In genomic region chr2:71068218-71069035, GRCh38 we compare ENCODE assay signal across 8 cellular contexts. TPM values are rescaled to one million over a fixed set of nuclear protein-coding genes. Genes with fewer than 3 reads are reported as not detected.
DNase-seq lines count a peak whose midpoint lies in the region; ATAC-seq and TF ChIP-seq lines count a peak whose summit lies in the region.

NAGK (plus strand) TSS chr2:71068648; CDS start chr2:71068684, 36 bp downstream.

- peak; percentile 97 for DNase-seq in DMS53 (lab: John Stamatoyannopoulos, UW)
- peak; percentile 97 for DNase-seq in KBM-7
- DNase-seq in PC-9: peak; percentile 86 to 96
- peak; percentile 99 for DNase-seq in activated T-cell treated with anti-CD3 and anti-CD28 coated beads, Interleukin-2, amount 50 U/mL, for 1 hour
- peak; percentile 52 for DNase-seq in epithelial cell of proximal tubule (ENCODE audit: low read depth)
- DNase-seq in stimulated activated CD8-positive, alpha-beta memory T cell treated with anti-CD3 and anti-CD28 coated beads, Interleukin-4, amount 100 ng/mL, for 4 hours (ENCODE audit: low read depth in 2 of 2, low spot score in 1 of 2): peak; percentile 87 to 96

- H3K4me1 ChIP-seq in PC-9 (replicated peaks; ENCODE audit: insufficient read depth): peaks cover 25% of the 10 kb centered on the region
- H3K4me1 ChIP-seq in mucosa of rectum (ENCODE audit: control insufficient read depth in 2 of 2, insufficient read depth in 2 of 2, low read length in 2 of 2): peaks cover 28 to 35% of the 10 kb centered on the region in 2 donors

- H3K9me3 ChIP-seq in PC-9 (ENCODE audit: insufficient read depth, low read depth) (no peaks in the 10 kb centered on the region), mucosa of rectum (ENCODE audit: control insufficient read depth in 2 of 2, low read length in 2 of 2) (no peaks in the 10 kb centered on the region)

- POLR2A ChIA-PET in PC-9 (lab: Charles Lee; ENCODE audit: unreplicated experiment): interaction anchor here (0.6 to 1.0 kb wide), 4 partner anchors 61 to 1906 kb away, joined by 3 to 4 read pairs (median 4); partner anchors contain the start of gene MCEE

- no TSS peak for BruUV-seq in PC-9 (replicated peaks; lab: Mats Ljungman, UMichigan)

- peak within 1 kb of the TSS; percentile 72 for H3K4me3 ChIP-seq in PC-9
- peak within 1 kb of the TSS; percentile 74 for H3K4me3 ChIP-seq in epithelial cell of proximal tubule (ENCODE audit: low read depth, low read length)
- H3K4me3 ChIP-seq in mucosa of rectum (ENCODE audit: low read length in 2 of 2): peak within 1 kb of the TSS; percentile 81 to 92

- TF ChIP-seq CTCF in PC-9 (conservative IDR thresholded peaks at IDR 0.05) (no peak), epithelial cell of proximal tubule (conservative IDR thresholded peaks at IDR 0.05; ENCODE audit: low read depth, low read length) (no peak)

- in situ Hi-C loops in KBM-7 (cut with MboI; ENCODE audit: low pct_unique_long_range_greater_than_20kb, low sequenced_read_pairs): no loop called here

- H3K27me3 ChIP-seq in PC-9 (ENCODE audit: insufficient read depth, low read depth): no peaks in the 10 kb centered on the region
- H3K27me3 ChIP-seq in mucosa of rectum (ENCODE audit: control insufficient read depth in 2 of 2, insufficient read depth in 2 of 2, low read length in 2 of 2): no peaks in the 10 kb centered on the region

- no peaks in the 10 kb centered on the region for H3K9me2 ChIP-seq in PC-9 (ENCODE audit: insufficient read depth)

- H3K36me3 ChIP-seq in PC-9 (ENCODE audit: low read depth): no peaks in the 10 kb centered on the region
- H3K36me3 ChIP-seq in mucosa of rectum (ENCODE audit: control insufficient read depth in 2 of 2, insufficient read depth in 2 of 2, low read length in 2 of 2): peaks cover 2 to 8% of the 10 kb centered on the region in 2 donors

- H4K20me1 ChIP-seq in PC-9 (ENCODE audit: insufficient read depth): no peaks in the 10 kb centered on the region

- H3F3A ChIP-seq in PC-9 (ENCODE audit: insufficient read depth, low read depth): peaks cover 12% of the 10 kb centered on the region; the same call in 1 of the 2 replicates

- H3K79me2 ChIP-seq in PC-9 (ENCODE audit: low read depth): peaks cover 24% of the 10 kb centered on the region

- peak within 1 kb of the TSS; percentile 40 for H3K27ac ChIP-seq in PC-9
- H3K27ac ChIP-seq in mucosa of rectum (ENCODE audit: low read depth in 2 of 2, low read length in 2 of 2): peak within 1 kb of the TSS; percentile 94 to 98

- peak within 1 kb of the TSS; percentile 95 for H3K4me2 ChIP-seq in PC-9

- CTCF ChIA-PET in PC-9 (lab: Charles Lee): interaction anchor here (0.6 to 1.1 kb wide), 6 partner anchors 17 to 451 kb away, joined by 3 to 11 read pairs (median 4); partner anchors contain the start of gene ZNF638

- H2AFZ ChIP-seq in PC-9: peak within 1 kb of the TSS; percentile 84

- ATAC-seq in GM21723 (IDR thresholded peaks at IDR 0.05; ENCODE audit: unreplicated experiment): peak; percentile 56

- intact Hi-C loops in PC-9 (cut with micrococcal nuclease; ENCODE audit: unreplicated experiment): loop anchor here (1.0 to 5.0 kb wide), 2 partner anchors 46 to 62 kb away; partner anchors contain the start of genes MCEE and MPHOSPH10

- H3K9ac ChIP-seq in mucosa of rectum (ENCODE audit: low read depth in 1 of 2, low read length in 2 of 2): peak within 1 kb of the TSS; percentile 99

RNA-seq across cellular contexts. Expression of gene NAGK, which starts in this region (rescaled TPM):
- 32.6 and 34.1 TPM in 2 replicates for total RNA-seq in PC-9 (2021)
- 100 and 119 TPM in 2 replicates for total RNA-seq in epithelial cell of proximal tubule

Comparison
In these comparisons a context has a peak if more than half of its experiments do, and no peak if none do; other contexts are left out.
1. Peak in every context shown above with its lines: DNase-seq, ATAC-seq, H3K4me3 ChIP-seq and H3K27ac ChIP-seq.